ENCODE assay signal across 21 cellular contexts in the genomic region with DNA sequence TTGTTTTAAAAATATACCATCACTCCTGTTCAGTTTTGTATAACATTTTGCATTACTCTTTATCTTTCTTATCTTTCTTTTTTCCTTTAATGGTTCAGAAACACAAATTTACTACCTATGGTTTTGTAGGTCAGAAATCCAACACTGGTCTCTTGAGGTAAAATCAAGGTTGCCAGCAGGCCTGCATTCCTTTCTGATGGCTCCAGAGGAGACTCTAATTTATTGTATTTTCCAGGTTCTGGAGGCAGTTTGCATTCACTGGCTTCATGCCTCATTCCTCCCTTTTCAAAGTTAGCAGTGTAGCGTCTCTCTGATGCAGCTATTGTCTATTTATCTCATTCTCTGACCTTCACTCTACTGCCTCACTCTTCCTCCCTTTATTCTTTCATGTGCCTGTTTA.
"Had no signal": no experiment of that assay in that cellular context is flagged by ENCODE, and none has a peak within 500 bp of the region (broad histone marks: within the 10 kb centered on the region; RNA-seq: fewer than 3 reads in every experiment).

No MANE protein-coding gene starts in this region.

- ATAC-seq: esophagus mucosa; gastroesophageal sphincter; lower lobe of right lung; natural killer cell treated with Interleukin-12 subunit alpha and Interleukin-12 subunit beta and Interleukin-15 and Interleukin-18, amount 100 ng/mL, for 72 hours; psoas muscle; right lobe of liver; stimulated activated effector memory CD8-positive, alpha-beta T cell treated with anti-CD3 and anti-CD28 coated beads, Interleukin-12 subunit alpha, Interleukin-12 subunit beta, amount 100 ng/mL, for 72 hours; stimulated activated naive CD8-positive, alpha-beta T cell treated with anti-CD3 and anti-CD28 coated beads, Interleukin-15, Interleukin-2, amounts not matched to agents 100 U/mL and 50 U/mL, for 24 hours had no signal

- H3K4me3 Mint-ChIP-seq: memory B cell; natural killer cell treated with Interleukin-12 subunit alpha and Interleukin-12 subunit beta and Interleukin-15 and Interleukin-18, amount 100 ng/mL, for 72 hours; stimulated activated effector memory CD8-positive, alpha-beta T cell treated with anti-CD3 and anti-CD28 coated beads, Interleukin-12 subunit alpha, Interleukin-12 subunit beta, amount 100 ng/mL, for 72 hours had no signal

- H3K27me3 Mint-ChIP-seq: memory B cell; natural killer cell treated with Interleukin-12 subunit alpha and Interleukin-12 subunit beta and Interleukin-15 and Interleukin-18, amount 100 ng/mL, for 72 hours had no signal

- H3K4me1 ChIP-seq: gastroesophageal sphincter, left ventricle myocardium inferior, lower lobe of right lung, psoas muscle, right lobe of liver, suprapubic skin, thyroid gland, upper lobe of left lung, uterus had no signal

- H3K36me3 Mint-ChIP-seq: memory B cell; stimulated activated effector memory CD8-positive, alpha-beta T cell treated with anti-CD3 and anti-CD28 coated beads, Interleukin-12 subunit alpha, Interleukin-12 subunit beta, amount 100 ng/mL, for 72 hours had no signal

- H3K27ac ChIP-seq: gastroesophageal sphincter, left ventricle myocardium inferior, lower lobe of right lung, psoas muscle, right lobe of liver, suprapubic skin, thyroid gland, upper lobe of left lung, uterus had no signal

- H3K9me3 ChIP-seq: psoas muscle, right lobe of liver, thyroid gland, uterus had no signal

- H3K4me1 Mint-ChIP-seq: memory B cell; stimulated activated effector memory CD8-positive, alpha-beta T cell treated with anti-CD3 and anti-CD28 coated beads, Interleukin-12 subunit alpha, Interleukin-12 subunit beta, amount 100 ng/mL, for 72 hours had no signal

- H3K4me3 ChIP-seq: gastroesophageal sphincter, left ventricle myocardium inferior, lower lobe of right lung, psoas muscle, right lobe of liver, suprapubic skin, thyroid gland, upper lobe of left lung, uterus had no signal

- H3K27me3 ChIP-seq: gastroesophageal sphincter, right lobe of liver, suprapubic skin, thyroid gland, upper lobe of left lung, uterus had no signal

- DNase-seq: effector memory CD4-positive, alpha-beta T cell; glutamatergic neuron; kidney glomerular epithelial cell; left ventricle myocardium inferior; lower lobe of right lung; midbrain; psoas muscle; retina; right lobe of liver; stimulated activated CD4-positive, alpha-beta T cell treated with anti-CD3 and anti-CD28 coated beads, Interleukin-4, amount 100 ng/mL, for 1 hour; stimulated activated CD8-positive, alpha-beta memory T cell treated with anti-CD3 and anti-CD28 coated beads, Interleukin-4, amount 100 ng/mL, for 48 hours; stimulated activated naive CD8-positive, alpha-beta T cell treated with anti-CD3 and anti-CD28 coated beads, Interleukin-15, Interleukin-2, amounts not matched to agents 100 U/mL and 50 U/mL, for 24 hours; thyroid gland; upper lobe of left lung; uterus had no signal

- H3K36me3 ChIP-seq: gastroesophageal sphincter, left ventricle myocardium inferior, lower lobe of right lung, right lobe of liver, suprapubic skin, thyroid gland, upper lobe of left lung, uterus had no signal

- H3K27ac Mint-ChIP-seq: memory B cell; natural killer cell treated with Interleukin-12 subunit alpha and Interleukin-12 subunit beta and Interleukin-15 and Interleukin-18, amount 100 ng/mL, for 72 hours; stimulated activated effector memory CD8-positive, alpha-beta T cell treated with anti-CD3 and anti-CD28 coated beads, Interleukin-12 subunit alpha, Interleukin-12 subunit beta, amount 100 ng/mL, for 72 hours had no signal
